8 cellular contexts compared by ENCODE assay signal in the genomic region with DNA sequence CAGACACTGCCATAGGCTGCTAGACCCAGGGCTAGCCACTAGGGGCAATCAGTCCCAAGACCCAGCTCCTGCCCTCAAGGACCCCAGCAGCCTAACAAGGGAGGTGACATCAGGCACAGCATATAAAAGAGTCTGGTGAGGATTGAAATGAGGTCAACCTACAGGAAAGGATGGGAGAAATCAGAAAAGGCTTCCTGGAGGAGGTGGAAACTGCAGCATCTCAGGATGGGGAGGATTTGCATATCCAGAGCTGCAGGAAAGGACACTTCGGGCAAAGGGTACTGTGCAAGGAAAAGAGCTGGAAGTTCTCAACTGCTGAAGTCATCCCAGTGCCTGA. TPM values are rescaled to one million over a fixed set of nuclear protein-coding genes. Genes with fewer than 3 reads are reported as not detected.
DNase-seq lines count a peak whose midpoint lies in the region; ATAC-seq and FAIRE-seq lines count a peak whose summit lies in the region.

No MANE protein-coding gene starts in this region.

- H2BK12ac ChIP-seq in trophoblast cell (ENCODE audit: low read length) = no peak overlapping the region

- no peak overlapping the region for H3K23ac ChIP-seq in trophoblast cell (ENCODE audit: low read length)

- H2BK5ac ChIP-seq in trophoblast cell (ENCODE audit: low read depth, low read length, poor library complexity) = no peak overlapping the region

- H3K27ac ChIP-seq in trophoblast cell (ENCODE audit: low read depth, low read length) = no peak overlapping the region

- no peak overlapping the region for H4K8ac ChIP-seq in trophoblast cell (ENCODE audit: low read depth, low read length)

- DNase-seq in NCI-H345 (lab: John Stamatoyannopoulos, UW) = peak; percentile 40
- DNase-seq in NCI-H345 treated with DMSO at 0.1 percent for 48 hours (lab: John Stamatoyannopoulos, UW; ENCODE audit: unreplicated experiment) = no peak
- peak; percentile 47 for DNase-seq in HTR-8/SVneo (ENCODE audit: insufficient read length, low spot score)
- peak; percentile 17 for DNase-seq in SKM-1 (lab: John Stamatoyannopoulos, UW; ENCODE audit: unreplicated experiment)
- peak; percentile 28 for DNase-seq in dedifferentiated amniotic fluid mesenchymal stem cell (ENCODE audit: extremely low spot score)
- peak; percentile 22 to 65 for DNase-seq in trophoblast cell

- no peak for FAIRE-seq in HTR-8/SVneo (lab: Jason Lieb, UNC)

- H2AK5ac ChIP-seq in trophoblast cell (ENCODE audit: low read length) = no peak overlapping the region

- no peak overlapping the region for H4K91ac ChIP-seq in trophoblast cell (ENCODE audit: low read depth, low read length)

- H3K14ac ChIP-seq in trophoblast cell (ENCODE audit: low read length) = no peak overlapping the region

- H3K9ac ChIP-seq in trophoblast cell (ENCODE audit: low read length) = no peak overlapping the region

- H3K79me1 ChIP-seq in trophoblast cell (ENCODE audit: low read length) = peaks cover 12% of the 10 kb centered on the region

- ATAC-seq in GM21423 (IDR thresholded peaks at IDR 0.05; ENCODE audit: unreplicated experiment) (no peak), HG02981 (IDR thresholded peaks at IDR 0.05; ENCODE audit: unreplicated experiment) (no peak)

- H2AFZ ChIP-seq in trophoblast cell (ENCODE audit: insufficient read depth, low read length, poor library complexity) = no peak overlapping the region

- H3K79me2 ChIP-seq in trophoblast cell (ENCODE audit: control insufficient read depth, insufficient read depth, low read length, poor library complexity) = peaks cover 21% of the 10 kb centered on the region

- no peak overlapping the region for H3K4ac ChIP-seq in trophoblast cell (ENCODE audit: low read depth, low read length)

- H3K4me1 ChIP-seq in trophoblast cell (ENCODE audit: control insufficient read depth in 1 of 2, insufficient read depth in 2 of 2, low read length in 2 of 2) = peaks cover 17 to 19% of the 10 kb centered on the region in 2 experiments

- H3K18ac ChIP-seq in trophoblast cell (ENCODE audit: low read length) = no peak overlapping the region

- peaks cover 5% of the 10 kb centered on the region for H3K9me3 ChIP-seq in trophoblast cell (ENCODE audit: insufficient read depth, low read depth, low read length)

- WGBS in trophoblast cell (ENCODE audit: extremely low coverage, insufficient coverage, insufficient read length) = no CpG with 5 or more reads among the region's 1 CpG

- H3K27me3 ChIP-seq in trophoblast cell (ENCODE audit: insufficient read depth, low read length) = no peaks in the 10 kb centered on the region

- H2BK120ac ChIP-seq in trophoblast cell (ENCODE audit: insufficient read depth, low read length, poor library complexity) = no peak overlapping the region

- H3K4me3 ChIP-seq in trophoblast cell (ENCODE audit: low read depth, low read length) = no peak overlapping the region

- no peak overlapping the region for H4K12ac ChIP-seq in trophoblast cell (ENCODE audit: low read depth, low read length)

- no peak overlapping the region for H3K4me2 ChIP-seq in trophoblast cell (ENCODE audit: low read length)

- peaks cover 47 to 50% of the 10 kb centered on the region in 2 experiments for H3K36me3 ChIP-seq in trophoblast cell (ENCODE audit: control insufficient read depth in 1 of 2, insufficient read depth in 2 of 2, low read length in 2 of 2)

RNA-seq across cellular contexts. Expression of gene ARFGAP2, which starts 2.9 kb away (rescaled TPM):
- 43.4 and 47.3 TPM in 2 replicates for polyA plus RNA-seq in trophoblast cell (2013)

RNA-seq across cellular contexts. Expression of gene PACSIN3, which starts 6.6 kb away (rescaled TPM):
- polyA plus RNA-seq in trophoblast cell (2013) = 22.2 and 23.3 TPM in 2 replicates

RNA-seq across cellular contexts. Expression of gene DDB2, which starts 35.2 kb away (rescaled TPM):
- polyA plus RNA-seq in trophoblast cell (2013) = 32.8 and 33.7 TPM in 2 replicates
